ENCODE assay signal across 1 cellular context in the genomic region with DNA sequence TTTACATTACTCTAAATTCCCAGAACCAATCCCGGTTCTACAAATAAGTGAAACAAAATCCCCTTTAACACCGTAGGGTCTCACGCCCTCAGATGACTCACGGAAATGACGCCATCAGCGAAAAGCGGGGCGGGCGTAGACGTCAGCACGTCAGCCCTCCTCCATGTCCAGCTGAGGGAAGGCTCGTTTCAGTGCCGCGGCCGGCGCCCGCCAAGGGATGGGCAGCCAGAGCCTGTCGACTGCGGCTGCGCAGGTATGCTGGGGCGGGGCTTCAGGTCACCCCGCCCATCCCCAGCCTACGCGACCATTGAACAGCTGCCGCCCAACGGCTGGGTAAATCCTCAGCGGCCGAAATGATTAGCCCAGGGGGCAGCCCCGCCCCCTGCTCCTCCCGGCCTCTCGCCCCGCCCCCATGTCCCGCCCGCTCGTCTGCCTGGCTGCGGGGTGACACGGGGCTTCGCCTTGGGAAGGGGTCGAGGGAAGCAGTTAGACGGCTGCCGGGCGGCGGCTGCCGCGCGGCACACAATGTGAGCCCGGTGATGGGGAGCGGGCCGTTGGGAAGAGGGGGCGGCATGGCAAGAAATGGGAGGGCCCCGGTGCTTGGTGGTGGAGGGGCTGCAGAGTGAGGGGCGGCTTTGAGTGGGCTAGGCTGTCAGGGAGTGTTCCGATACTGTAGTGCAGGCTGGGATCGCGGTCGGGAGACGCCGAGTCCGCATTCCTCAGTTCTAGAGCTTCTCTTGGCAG.
A peak's percentile ranks its signal among the peaks of the same experiment; 100 is the strongest.
TF ChIP-seq lines count a peak whose summit lies in the region.

A gene (plus strand): TSS at position 420 of the 744 bp plus-strand sequence. CDS start 1,510 bp downstream, outside the sequence.

TF ChIP-seq in HepG2, 621 proteins besides CTCF, POLR2A, EP300 and RAD21 (continued from another document and continues in another):
- TF ChIP-seq, protein P1, sequence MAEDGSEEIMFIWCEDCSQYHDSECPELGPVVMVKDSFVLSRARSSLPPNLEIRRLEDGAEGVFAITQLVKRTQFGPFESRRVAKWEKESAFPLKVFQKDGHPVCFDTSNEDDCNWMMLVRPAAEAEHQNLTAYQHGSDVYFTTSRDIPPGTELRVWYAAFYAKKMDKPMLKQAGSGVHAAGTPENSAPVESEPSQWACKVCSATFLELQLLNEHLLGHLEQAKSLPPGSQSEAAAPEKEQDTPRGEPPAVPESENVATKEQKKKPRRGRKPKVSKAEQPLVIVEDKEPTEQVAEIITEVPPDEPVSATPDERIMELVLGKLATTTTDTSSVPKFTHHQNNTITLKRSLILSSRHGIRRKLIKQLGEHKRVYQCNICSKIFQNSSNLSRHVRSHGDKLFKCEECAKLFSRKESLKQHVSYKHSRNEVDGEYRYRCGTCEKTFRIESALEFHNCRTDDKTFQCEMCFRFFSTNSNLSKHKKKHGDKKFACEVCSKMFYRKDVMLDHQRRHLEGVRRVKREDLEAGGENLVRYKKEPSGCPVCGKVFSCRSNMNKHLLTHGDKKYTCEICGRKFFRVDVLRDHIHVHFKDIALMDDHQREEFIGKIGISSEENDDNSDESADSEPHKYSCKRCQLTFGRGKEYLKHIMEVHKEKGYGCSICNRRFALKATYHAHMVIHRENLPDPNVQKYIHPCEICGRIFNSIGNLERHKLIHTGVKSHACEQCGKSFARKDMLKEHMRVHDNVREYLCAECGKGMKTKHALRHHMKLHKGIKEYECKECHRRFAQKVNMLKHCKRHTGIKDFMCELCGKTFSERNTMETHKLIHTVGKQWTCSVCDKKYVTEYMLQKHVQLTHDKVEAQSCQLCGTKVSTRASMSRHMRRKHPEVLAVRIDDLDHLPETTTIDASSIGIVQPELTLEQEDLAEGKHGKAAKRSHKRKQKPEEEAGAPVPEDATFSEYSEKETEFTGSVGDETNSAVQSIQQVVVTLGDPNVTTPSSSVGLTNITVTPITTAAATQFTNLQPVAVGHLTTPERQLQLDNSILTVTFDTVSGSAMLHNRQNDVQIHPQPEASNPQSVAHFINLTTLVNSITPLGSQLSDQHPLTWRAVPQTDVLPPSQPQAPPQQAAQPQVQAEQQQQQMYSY (CRISPR knock-in tag; IDR thresholded peaks at IDR 0.05): no peak
- TF ChIP-seq, protein P2, sequence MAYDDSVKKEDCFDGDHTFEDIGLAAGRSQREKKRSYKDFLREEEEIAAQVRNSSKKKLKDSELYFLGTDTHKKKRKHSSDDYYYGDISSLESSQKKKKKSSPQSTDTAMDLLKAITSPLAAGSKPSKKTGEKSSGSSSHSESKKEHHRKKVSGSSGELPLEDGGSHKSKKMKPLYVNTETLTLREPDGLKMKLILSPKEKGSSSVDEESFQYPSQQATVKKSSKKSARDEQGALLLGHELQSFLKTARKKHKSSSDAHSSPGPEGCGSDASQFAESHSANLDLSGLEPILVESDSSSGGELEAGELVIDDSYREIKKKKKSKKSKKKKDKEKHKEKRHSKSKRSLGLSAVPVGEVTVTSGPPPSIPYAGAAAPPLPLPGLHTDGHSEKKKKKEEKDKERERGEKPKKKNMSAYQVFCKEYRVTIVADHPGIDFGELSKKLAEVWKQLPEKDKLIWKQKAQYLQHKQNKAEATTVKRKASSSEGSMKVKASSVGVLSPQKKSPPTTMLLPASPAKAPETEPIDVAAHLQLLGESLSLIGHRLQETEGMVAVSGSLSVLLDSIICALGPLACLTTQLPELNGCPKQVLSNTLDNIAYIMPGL (CRISPR knock-in tag; IDR thresholded peaks at IDR 0.05; ENCODE audit: borderline replicate concordance in 1 of 2, low read depth in 1 of 2): peak in 1 of 2 experiments; percentile 59; a peak in 1 of 4 replicates
- TF ChIP-seq ZBTB38 (CRISPR knock-in tag; IDR thresholded peaks at IDR 0.05) (peak; percentile 74; the same call in 1 of the 2 replicates), ZNF75D (CRISPR knock-in tag; IDR thresholded peaks at IDR 0.05; ENCODE audit: borderline replicate concordance) (no peak), DNMT1 (CRISPR knock-in tag; IDR thresholded peaks at IDR 0.05) (no peak), ZNF234 (CRISPR knock-in tag; conservative IDR thresholded peaks at IDR 0.05) (no peak), ADNP (CRISPR knock-in tag; IDR thresholded peaks at IDR 0.05) (no peak), ZNF335 (CRISPR knock-in tag; IDR thresholded peaks at IDR 0.05) (no peak; the same call in 1 of the 2 replicates), HNF4A (CRISPR knock-in tag; IDR thresholded peaks at IDR 0.05) (no peak), ZSCAN22 (CRISPR knock-in tag; IDR thresholded peaks at IDR 0.05) (no peak), JDP2 (CRISPR knock-in tag; IDR thresholded peaks at IDR 0.05; ENCODE audit: borderline replicate concordance) (no peak), ZNF282 (IDR thresholded peaks at IDR 0.05; ENCODE audit: partially characterized antibody) (no peak), ZNF451 (CRISPR knock-in tag; IDR thresholded peaks at IDR 0.05) (no peak), FOSL2 (CRISPR knock-in tag; IDR thresholded peaks at IDR 0.05) (peak; percentile 96), SMARCE1 (IDR thresholded peaks at IDR 0.05; ENCODE audit: borderline replicate concordance) (no peak), ZNF264 (CRISPR knock-in tag; IDR thresholded peaks at IDR 0.05) (peak; percentile 13; the same call in 1 of the 2 replicates), BRCA1 (CRISPR knock-in tag; IDR thresholded peaks at IDR 0.05) (no peak), NAIF1 (CRISPR knock-in tag; IDR thresholded peaks at IDR 0.05; ENCODE audit: borderline replicate concordance) (0 out of 2 replicates have a peak, but pooled peaks have one; percentile 69), THYN1 (CRISPR knock-in tag; IDR thresholded peaks at IDR 0.05; ENCODE audit: borderline replicate concordance, low read depth) (0 out of 2 replicates have a peak, but pooled peaks have one; percentile 49), HNRNPLL (IDR thresholded peaks at IDR 0.05; ENCODE audit: low read depth, low read length, poor library complexity, severe bottlenecking) (peak; percentile 79), MIER3 (CRISPR knock-in tag; IDR thresholded peaks at IDR 0.05; ENCODE audit: borderline replicate concordance) (peak; percentile 71; the same call in 1 of the 2 replicates), ZBTB21 (CRISPR knock-in tag; IDR thresholded peaks at IDR 0.05) (peak; percentile 100), KLF6 (CRISPR knock-in tag; IDR thresholded peaks at IDR 0.05) (peak; percentile 88), RELA (CRISPR knock-in tag; IDR thresholded peaks at IDR 0.05) (no peak), RARA (CRISPR knock-in tag; IDR thresholded peaks at IDR 0.05) (peak; percentile 48), ZNF496 (CRISPR knock-in tag; IDR thresholded peaks at IDR 0.05; ENCODE audit: insufficient replicate concordance) (no peak), PCBP1 (IDR thresholded peaks at IDR 0.05; ENCODE audit: borderline replicate concordance, low read depth, low read length) (peak; percentile 95; the same call in 1 of the 2 replicates)
- TF ChIP-seq, protein P3, sequence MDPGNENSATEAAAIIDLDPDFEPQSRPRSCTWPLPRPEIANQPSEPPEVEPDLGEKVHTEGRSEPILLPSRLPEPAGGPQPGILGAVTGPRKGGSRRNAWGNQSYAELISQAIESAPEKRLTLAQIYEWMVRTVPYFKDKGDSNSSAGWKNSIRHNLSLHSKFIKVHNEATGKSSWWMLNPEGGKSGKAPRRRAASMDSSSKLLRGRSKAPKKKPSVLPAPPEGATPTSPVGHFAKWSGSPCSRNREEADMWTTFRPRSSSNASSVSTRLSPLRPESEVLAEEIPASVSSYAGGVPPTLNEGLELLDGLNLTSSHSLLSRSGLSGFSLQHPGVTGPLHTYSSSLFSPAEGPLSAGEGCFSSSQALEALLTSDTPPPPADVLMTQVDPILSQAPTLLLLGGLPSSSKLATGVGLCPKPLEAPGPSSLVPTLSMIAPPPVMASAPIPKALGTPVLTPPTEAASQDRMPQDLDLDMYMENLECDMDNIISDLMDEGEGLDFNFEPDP (CRISPR knock-in tag; conservative IDR thresholded peaks at IDR 0.05): no peak
- TF ChIP-seq, protein P4, sequence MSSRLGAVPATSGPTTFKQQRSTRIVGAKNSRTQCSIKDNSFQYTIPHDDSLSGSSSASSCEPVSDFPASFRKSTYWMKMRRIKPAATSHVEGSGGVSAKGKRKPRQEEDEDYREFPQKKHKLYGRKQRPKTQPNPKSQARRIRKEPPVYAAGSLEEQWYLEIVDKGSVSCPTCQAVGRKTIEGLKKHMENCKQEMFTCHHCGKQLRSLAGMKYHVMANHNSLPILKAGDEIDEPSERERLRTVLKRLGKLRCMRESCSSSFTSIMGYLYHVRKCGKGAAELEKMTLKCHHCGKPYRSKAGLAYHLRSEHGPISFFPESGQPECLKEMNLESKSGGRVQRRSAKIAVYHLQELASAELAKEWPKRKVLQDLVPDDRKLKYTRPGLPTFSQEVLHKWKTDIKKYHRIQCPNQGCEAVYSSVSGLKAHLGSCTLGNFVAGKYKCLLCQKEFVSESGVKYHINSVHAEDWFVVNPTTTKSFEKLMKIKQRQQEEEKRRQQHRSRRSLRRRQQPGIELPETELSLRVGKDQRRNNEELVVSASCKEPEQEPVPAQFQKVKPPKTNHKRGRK (CRISPR knock-in tag; IDR thresholded peaks at IDR 0.05): 0 out of 2 replicates have a peak, but pooled peaks have one; percentile 44
- TF ChIP-seq, protein P5, sequence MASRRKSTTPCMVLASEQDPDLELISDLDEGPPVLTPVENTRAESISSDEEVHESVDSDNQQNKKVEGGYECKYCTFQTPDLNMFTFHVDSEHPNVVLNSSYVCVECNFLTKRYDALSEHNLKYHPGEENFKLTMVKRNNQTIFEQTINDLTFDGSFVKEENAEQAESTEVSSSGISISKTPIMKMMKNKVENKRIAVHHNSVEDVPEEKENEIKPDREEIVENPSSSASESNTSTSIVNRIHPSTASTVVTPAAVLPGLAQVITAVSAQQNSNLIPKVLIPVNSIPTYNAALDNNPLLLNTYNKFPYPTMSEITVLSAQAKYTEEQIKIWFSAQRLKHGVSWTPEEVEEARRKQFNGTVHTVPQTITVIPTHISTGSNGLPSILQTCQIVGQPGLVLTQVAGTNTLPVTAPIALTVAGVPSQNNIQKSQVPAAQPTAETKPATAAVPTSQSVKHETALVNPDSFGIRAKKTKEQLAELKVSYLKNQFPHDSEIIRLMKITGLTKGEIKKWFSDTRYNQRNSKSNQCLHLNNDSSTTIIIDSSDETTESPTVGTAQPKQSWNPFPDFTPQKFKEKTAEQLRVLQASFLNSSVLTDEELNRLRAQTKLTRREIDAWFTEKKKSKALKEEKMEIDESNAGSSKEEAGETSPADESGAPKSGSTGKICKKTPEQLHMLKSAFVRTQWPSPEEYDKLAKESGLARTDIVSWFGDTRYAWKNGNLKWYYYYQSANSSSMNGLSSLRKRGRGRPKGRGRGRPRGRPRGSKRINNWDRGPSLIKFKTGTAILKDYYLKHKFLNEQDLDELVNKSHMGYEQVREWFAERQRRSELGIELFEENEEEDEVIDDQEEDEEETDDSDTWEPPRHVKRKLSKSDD (CRISPR knock-in tag; IDR thresholded peaks at IDR 0.05; ENCODE audit: low read depth): peak; percentile 100
- TF ChIP-seq, protein P6, sequence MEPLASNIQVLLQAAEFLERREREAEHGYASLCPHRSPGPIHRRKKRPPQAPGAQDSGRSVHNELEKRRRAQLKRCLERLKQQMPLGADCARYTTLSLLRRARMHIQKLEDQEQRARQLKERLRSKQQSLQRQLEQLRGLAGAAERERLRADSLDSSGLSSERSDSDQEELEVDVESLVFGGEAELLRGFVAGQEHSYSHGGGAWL (CRISPR knock-in tag; IDR thresholded peaks at IDR 0.05): peak; percentile 84
- TF ChIP-seq, protein P7, sequence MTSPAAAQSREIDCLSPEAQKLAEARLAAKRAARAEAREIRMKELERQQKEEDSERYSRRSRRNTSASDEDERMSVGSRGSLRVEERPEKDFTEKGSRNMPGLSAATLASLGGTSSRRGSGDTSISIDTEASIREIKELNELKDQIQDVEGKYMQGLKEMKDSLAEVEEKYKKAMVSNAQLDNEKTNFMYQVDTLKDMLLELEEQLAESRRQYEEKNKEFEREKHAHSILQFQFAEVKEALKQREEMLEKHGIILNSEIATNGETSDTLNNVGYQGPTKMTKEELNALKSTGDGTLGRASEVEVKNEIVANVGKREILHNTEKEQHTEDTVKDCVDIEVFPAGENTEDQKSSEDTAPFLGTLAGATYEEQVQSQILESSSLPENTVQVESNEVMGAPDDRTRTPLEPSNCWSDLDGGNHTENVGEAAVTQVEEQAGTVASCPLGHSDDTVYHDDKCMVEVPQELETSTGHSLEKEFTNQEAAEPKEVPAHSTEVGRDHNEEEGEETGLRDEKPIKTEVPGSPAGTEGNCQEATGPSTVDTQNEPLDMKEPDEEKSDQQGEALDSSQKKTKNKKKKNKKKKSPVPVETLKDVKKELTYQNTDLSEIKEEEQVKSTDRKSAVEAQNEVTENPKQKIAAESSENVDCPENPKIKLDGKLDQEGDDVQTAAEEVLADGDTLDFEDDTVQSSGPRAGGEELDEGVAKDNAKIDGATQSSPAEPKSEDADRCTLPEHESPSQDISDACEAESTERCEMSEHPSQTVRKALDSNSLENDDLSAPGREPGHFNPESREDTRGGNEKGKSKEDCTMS (CRISPR knock-in tag; conservative IDR thresholded peaks at IDR 0.05): 0 out of 2 replicates have a peak, but pooled peaks have one; percentile 22
- TF ChIP-seq, protein P8, sequence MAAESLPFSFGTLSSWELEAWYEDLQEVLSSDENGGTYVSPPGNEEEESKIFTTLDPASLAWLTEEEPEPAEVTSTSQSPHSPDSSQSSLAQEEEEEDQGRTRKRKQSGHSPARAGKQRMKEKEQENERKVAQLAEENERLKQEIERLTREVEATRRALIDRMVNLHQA (CRISPR knock-in tag; IDR thresholded peaks at IDR 0.05): no peak
- TF ChIP-seq, protein P9, sequence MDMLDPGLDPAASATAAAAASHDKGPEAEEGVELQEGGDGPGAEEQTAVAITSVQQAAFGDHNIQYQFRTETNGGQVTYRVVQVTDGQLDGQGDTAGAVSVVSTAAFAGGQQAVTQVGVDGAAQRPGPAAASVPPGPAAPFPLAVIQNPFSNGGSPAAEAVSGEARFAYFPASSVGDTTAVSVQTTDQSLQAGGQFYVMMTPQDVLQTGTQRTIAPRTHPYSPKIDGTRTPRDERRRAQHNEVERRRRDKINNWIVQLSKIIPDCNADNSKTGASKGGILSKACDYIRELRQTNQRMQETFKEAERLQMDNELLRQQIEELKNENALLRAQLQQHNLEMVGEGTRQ (IDR thresholded peaks at IDR 0.05; ENCODE audit: low read depth, low read length): no peak
- TF ChIP-seq, protein P9 (CRISPR knock-in tag; IDR thresholded peaks at IDR 0.05; ENCODE audit: borderline replicate concordance): no peak; the same call in 1 of the 2 replicates
- TF ChIP-seq, protein P10, sequence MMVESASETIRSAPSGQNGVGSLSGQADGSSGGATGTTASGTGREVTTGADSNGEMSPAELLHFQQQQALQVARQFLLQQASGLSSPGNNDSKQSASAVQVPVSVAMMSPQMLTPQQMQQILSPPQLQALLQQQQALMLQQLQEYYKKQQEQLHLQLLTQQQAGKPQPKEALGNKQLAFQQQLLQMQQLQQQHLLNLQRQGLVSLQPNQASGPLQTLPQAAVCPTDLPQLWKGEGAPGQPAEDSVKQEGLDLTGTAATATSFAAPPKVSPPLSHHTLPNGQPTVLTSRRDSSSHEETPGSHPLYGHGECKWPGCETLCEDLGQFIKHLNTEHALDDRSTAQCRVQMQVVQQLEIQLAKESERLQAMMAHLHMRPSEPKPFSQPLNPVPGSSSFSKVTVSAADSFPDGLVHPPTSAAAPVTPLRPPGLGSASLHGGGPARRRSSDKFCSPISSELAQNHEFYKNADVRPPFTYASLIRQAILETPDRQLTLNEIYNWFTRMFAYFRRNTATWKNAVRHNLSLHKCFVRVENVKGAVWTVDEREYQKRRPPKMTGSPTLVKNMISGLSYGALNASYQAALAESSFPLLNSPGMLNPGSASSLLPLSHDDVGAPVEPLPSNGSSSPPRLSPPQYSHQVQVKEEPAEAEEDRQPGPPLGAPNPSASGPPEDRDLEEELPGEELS (CRISPR knock-in tag; IDR thresholded peaks at IDR 0.05): no peak; the same call in 1 of the 2 replicates
